1 cellular context compared by ENCODE assay signal in genomic region chr17:42087736-42088705, GRCh38.
A peak's percentile ranks its signal among the peaks of the same experiment; 100 is the strongest.
TF ChIP-seq lines count a peak whose summit lies in the region.

No MANE protein-coding gene starts in this region.

TF ChIP-seq in HepG2, 621 proteins besides CTCF, POLR2A, EP300 and RAD21 (continued from another document):
- no peak for TF ChIP-seq ZBTB44 (CRISPR knock-in tag; IDR thresholded peaks at IDR 0.05)
- 0 out of 2 replicates have a peak, but pooled peaks have one; percentile 16 for TF ChIP-seq ZBTB33 (CRISPR knock-in tag; IDR thresholded peaks at IDR 0.05)
- no peak for TF ChIP-seq SPEN (CRISPR knock-in tag; IDR thresholded peaks at IDR 0.05; ENCODE audit: low read depth)
- TF ChIP-seq GABPA (IDR thresholded peaks at IDR 0.05; ENCODE audit: low read depth, low read length) = no peak
- TF ChIP-seq GABPA (CRISPR knock-in tag; IDR thresholded peaks at IDR 0.05; ENCODE audit: low read depth) = no peak
- peak; percentile 20; the same call in 1 of the 2 replicates for TF ChIP-seq FOSL2 (CRISPR knock-in tag; IDR thresholded peaks at IDR 0.05)
- no peak for TF ChIP-seq MYNN (CRISPR knock-in tag; IDR thresholded peaks at IDR 0.05; ENCODE audit: low read depth)
- TF ChIP-seq ZNF263 (CRISPR knock-in tag; IDR thresholded peaks at IDR 0.05) = 0 out of 2 replicates have a peak, but pooled peaks have one; percentile 2
- 0 out of 2 replicates have a peak, but pooled peaks have one; percentile 24 for TF ChIP-seq AHR (CRISPR knock-in tag; IDR thresholded peaks at IDR 0.05)
- TF ChIP-seq U2AF1 (optimal IDR thresholded peaks at IDR 0.05; ENCODE audit: low read depth, low read length) = no peak
- peak; percentile 89; the same call in 1 of the 2 replicates for TF ChIP-seq PCBP1 (IDR thresholded peaks at IDR 0.05; ENCODE audit: borderline replicate concordance, low read depth, low read length)
- TF ChIP-seq CBX5 (CRISPR knock-in tag; IDR thresholded peaks at IDR 0.05; ENCODE audit: borderline replicate concordance) = no peak
- no peak for TF ChIP-seq USF2 (IDR thresholded peaks at IDR 0.05; ENCODE audit: low read depth, low read length)
- no peak for TF ChIP-seq USF2 (CRISPR knock-in tag; IDR thresholded peaks at IDR 0.05; ENCODE audit: borderline replicate concordance)
- no peak for TF ChIP-seq IKZF1 (IDR thresholded peaks at IDR 0.05)
- no peak for TF ChIP-seq ZNF546 (CRISPR knock-in tag; conservative IDR thresholded peaks at IDR 0.05)
- TF ChIP-seq ATM (IDR thresholded peaks at IDR 0.05; ENCODE audit: borderline replicate concordance) = no peak
- TF ChIP-seq SMARCE1 (IDR thresholded peaks at IDR 0.05; ENCODE audit: borderline replicate concordance) = no peak
- peak; percentile 95 for TF ChIP-seq CEBPB (IDR thresholded peaks at IDR 0.05; ENCODE audit: borderline replicate concordance, low read depth, low read length)
- no peak for TF ChIP-seq HINFP (CRISPR knock-in tag; IDR thresholded peaks at IDR 0.05; ENCODE audit: low read depth)
- TF ChIP-seq NPAS2 (CRISPR knock-in tag; IDR thresholded peaks at IDR 0.05; ENCODE audit: borderline replicate concordance) = no peak
- TF ChIP-seq ARHGAP35 (CRISPR knock-in tag; IDR thresholded peaks at IDR 0.05; ENCODE audit: borderline replicate concordance) = peak; percentile 72; the same call in 1 of the 2 replicates
- 0 out of 2 replicates have a peak, but pooled peaks have one; percentile 34 for TF ChIP-seq KAT8 (CRISPR knock-in tag; IDR thresholded peaks at IDR 0.05)
- no peak for TF ChIP-seq ZBTB49 (CRISPR knock-in tag; IDR thresholded peaks at IDR 0.05; ENCODE audit: borderline replicate concordance)
- no peak for TF ChIP-seq NR2C2 (CRISPR knock-in tag; IDR thresholded peaks at IDR 0.05; ENCODE audit: borderline replicate concordance)
- TF ChIP-seq DMTF1 (CRISPR knock-in tag; IDR thresholded peaks at IDR 0.05) = no peak
- TF ChIP-seq ATF2 (CRISPR knock-in tag; IDR thresholded peaks at IDR 0.05) = 0 out of 2 replicates have a peak, but pooled peaks have one; percentile 16
- no peak for TF ChIP-seq ISX (CRISPR knock-in tag; conservative IDR thresholded peaks at IDR 0.05)
- no peak for TF ChIP-seq MTF1 (CRISPR knock-in tag; IDR thresholded peaks at IDR 0.05)
- peak; percentile 67; the same call in 1 of the 2 replicates for TF ChIP-seq CCDC6 (CRISPR knock-in tag; IDR thresholded peaks at IDR 0.05)
- TF ChIP-seq ARNTL (CRISPR knock-in tag; IDR thresholded peaks at IDR 0.05) = 0 out of 2 replicates have a peak, but pooled peaks have one; percentile 20
- no peak for TF ChIP-seq CCAR2 (optimal IDR thresholded peaks at IDR 0.05; ENCODE audit: low read depth, low read length)
- TF ChIP-seq CEBPG (CRISPR knock-in tag; IDR thresholded peaks at IDR 0.05) = peak; percentile 88
- no peak for TF ChIP-seq RELA (CRISPR knock-in tag; IDR thresholded peaks at IDR 0.05)
- no peak for TF ChIP-seq TCF7 (IDR thresholded peaks at IDR 0.05; ENCODE audit: low read depth)
- TF ChIP-seq SALL2 (CRISPR knock-in tag; IDR thresholded peaks at IDR 0.05) = 0 out of 2 replicates have a peak, but pooled peaks have one; percentile 65
- peak; percentile 62 for TF ChIP-seq ISL2 (CRISPR knock-in tag; IDR thresholded peaks at IDR 0.05)
- TF ChIP-seq MLXIP (CRISPR knock-in tag; IDR thresholded peaks at IDR 0.05; ENCODE audit: borderline replicate concordance) = no peak; the same call in 1 of the 2 replicates
- peak; percentile 57 for TF ChIP-seq BCL6 (CRISPR knock-in tag; IDR thresholded peaks at IDR 0.05)
- TF ChIP-seq SKI (IDR thresholded peaks at IDR 0.05; ENCODE audit: partially characterized antibody) = peak; percentile 61
- no peak for TF ChIP-seq ZNF720 (CRISPR knock-in tag; IDR thresholded peaks at IDR 0.05)
- TF ChIP-seq PATZ1 (CRISPR knock-in tag; IDR thresholded peaks at IDR 0.05) = peak; percentile 89
